In genomic region chr22:27474112-27474571, GRCh38 we compare ENCODE assay signal across 15 cellular contexts.
DNase-seq lines count a peak whose midpoint lies in the region; ATAC-seq and TF ChIP-seq lines count a peak whose summit lies in the region.
"Had no signal": no experiment of that assay in that cellular context is flagged by ENCODE, and none has a peak within 500 bp of the region (broad histone marks: within the 10 kb centered on the region; RNA-seq: fewer than 3 reads in every experiment).

No MANE protein-coding gene starts in this region.

- peak overlapping the region; percentile 77 for H3K4me2 ChIP-seq in HCT116 (ENCODE audit: low read length)

- DNase-seq in HCT116 (ENCODE audit: low read depth, low spot score) (no peak), RWPE2 (ENCODE audit: low spot score) (peak; percentile 77), omental fat pad (ENCODE audit: low spot score) (no peak), NAMALWA (ENCODE audit: low spot score) (no peak)
- DNase-seq: activated B cell treated with CpG ODN at 0.5 μM for 24 hours; activated CD8-positive, alpha-beta T cell treated with anti-CD3 and anti-CD28 coated beads, Interleukin-2, amount 10 ng/mL, durations not matched to agents 7 days and 5 days; activated naive CD8-positive, alpha-beta T cell treated with anti-CD3 and anti-CD28 coated beads, Interleukin-2, amount 10 ng/mL, durations not matched to agents 7 days and 5 days; GDM1; mucosa of descending colon; NCI-H1436 treated with DMSO at 0.1 percent for 48 hours had no signal

- H3K4me1 ChIP-seq in HCT116 (ENCODE audit: control insufficient read depth in 1 of 2, insufficient read depth in 2 of 2, low read length in 2 of 2), result peaks cover 30 to 47% of the 10 kb centered on the region in 2 experiments
- H3K4me1 ChIP-seq in RWPE2 (ENCODE audit: insufficient read depth, poor library complexity, severe bottlenecking), result peaks cover 38% of the 10 kb centered on the region

- no peak for TF ChIP-seq POLR2A in HCT116 (IDR thresholded peaks at IDR 0.05; ENCODE audit: borderline replicate concordance, extremely low read depth, insufficient read depth, insufficient read length)

- H3K4me3 ChIP-seq in HCT116 (replicated peaks in 1 of 2; ENCODE audit: low read depth in 1 of 2, low read length in 2 of 2) (no peak overlapping the region), RWPE2 (ENCODE audit: severe bottlenecking) (peak overlapping the region; percentile 32)
- H3K4me3 ChIP-seq: mucosa of descending colon, thoracic aorta had no signal

- H3K27me3 ChIP-seq in HCT116 (ENCODE audit: insufficient read depth, low read length) (no peaks in the 10 kb centered on the region), RWPE2 (ENCODE audit: insufficient read depth, poor library complexity, severe bottlenecking) (no peaks in the 10 kb centered on the region)

- RAD21 ChIA-PET in HCT116 (lab: Charles Lee; ENCODE audit: low non-redundant PET in 1 of 2, low total read pairs in 2 of 2, uncharacterized antibody in 2 of 2, unreplicated experiment in 2 of 2), result no interaction called here

- no peaks in the 10 kb centered on the region for H3K36me3 ChIP-seq in HCT116 (ENCODE audit: control insufficient read depth in 1 of 2, insufficient read depth in 2 of 2, low read length in 2 of 2)
- peaks cover 8% of the 10 kb centered on the region for H3K36me3 ChIP-seq in RWPE2 (ENCODE audit: low read depth)
- H3K36me3 ChIP-seq: thoracic aorta had no signal

- CTCF ChIA-PET in HCT116 (lab: Charles Lee), result no interaction called here

- no peaks in the 10 kb centered on the region for H3K9me3 ChIP-seq in HCT116 (ENCODE audit: control insufficient read depth in 1 of 2, insufficient read depth in 1 of 2, low read depth in 1 of 2, low read length in 2 of 2)
- no peaks in the 10 kb centered on the region for H3K9me3 ChIP-seq in RWPE2 (ENCODE audit: severe bottlenecking)
- H3K9me3 ChIP-seq: mucosa of descending colon, thoracic aorta had no signal

- ATAC-seq in HCT116 (no peak), RWPE2 (ENCODE audit: low read depth) (peak; percentile 31), esophagus mucosa (peak; percentile 66), omental fat pad (ENCODE audit: low FRiP score) (peak; percentile 65), HG02870 (IDR thresholded peaks at IDR 0.05; ENCODE audit: unreplicated experiment) (no peak), HG03175 (IDR thresholded peaks at IDR 0.05; ENCODE audit: unreplicated experiment) (no peak), GM19463 (IDR thresholded peaks at IDR 0.05; ENCODE audit: unreplicated experiment) (no peak)
- ATAC-seq: activated CD8-positive, alpha-beta T cell treated with anti-CD3 and anti-CD28 coated beads, Interleukin-2, amount 10 ng/mL, durations not matched to agents 7 days and 5 days; mucosa of descending colon had no signal

- no peak overlapping the region for H2AFZ ChIP-seq in HCT116 (ENCODE audit: low read depth, low read length, poor library complexity, severe bottlenecking)

- TF ChIP-seq RAD21 in HCT116 (IDR thresholded peaks at IDR 0.05; ENCODE audit: low read depth), result no peak

- TF ChIP-seq CTCF in HCT116 (IDR thresholded peaks at IDR 0.05 in 2 of 3, conservative IDR thresholded peaks at IDR 0.05 in 1 of 3; ENCODE audit: borderline replicate concordance in 1 of 3, insufficient read depth in 1 of 3, low read depth in 2 of 3, low read length in 2 of 3) (no peak), RWPE2 (IDR thresholded peaks at IDR 0.05; ENCODE audit: poor library complexity, severe bottlenecking) (no peak), omental fat pad (IDR thresholded peaks at IDR 0.05) (no peak)

- H4K20me1 ChIP-seq in HCT116 (ENCODE audit: insufficient read depth), result no peaks in the 10 kb centered on the region

- H3K27ac ChIP-seq in HCT116 (ENCODE audit: low read depth, low read length), result peak overlapping the region; percentile 62; the same call in 1 of the 2 replicates
- H3K27ac ChIP-seq in RWPE2 (ENCODE audit: poor library complexity, severe bottlenecking), result peak overlapping the region; percentile 99
- H3K27ac ChIP-seq: thoracic aorta had no signal

- POLR2A ChIA-PET in HCT116 (lab: Charles Lee), result interaction anchor here (1.1 kb wide), 1 partner anchor 10 kb away, joined by 3 read pairs; no protein-coding TSS in a partner anchor

- BruUV-seq in HCT116 (replicated peaks; lab: Mats Ljungman, UMichigan), result no TSS peak

- no peaks in the 10 kb centered on the region for H3K79me2 ChIP-seq in HCT116 (ENCODE audit: insufficient read depth, low read length)

- no peaks in the 10 kb centered on the region for H3K9me2 ChIP-seq in HCT116 (ENCODE audit: insufficient read depth)

- intact Hi-C loops in HCT116 (cut with micrococcal nuclease), result no loop called here

- H3K9ac ChIP-seq in HCT116 (ENCODE audit: low read length), result peak overlapping the region; percentile 54; the same call in 1 of the 2 replicates

TF ChIP-seq in HCT116, 20 proteins besides CTCF, POLR2A, EP300 and RAD21:
- TF ChIP-seq SRF (IDR thresholded peaks at IDR 0.05; ENCODE audit: low read depth), result no peak
- no peak for TF ChIP-seq JUND (IDR thresholded peaks at IDR 0.05)
- TF ChIP-seq ELF1 (IDR thresholded peaks at IDR 0.05; ENCODE audit: borderline replicate concordance, low read depth), result no peak
- no peak for TF ChIP-seq ZFX (IDR thresholded peaks at IDR 0.05)

Comparison
In these comparisons a context has a peak if more than half of its experiments do, and no peak if none do; other contexts are left out.
1. ATAC-seq: peak in RWPE2 (single experiment), esophagus mucosa (single experiment) and omental fat pad (single experiment); none in HCT116 (single experiment), HG02870 (single experiment), HG03175 (single experiment) and GM19463 (single experiment).